ENCODE assay signal across 14 cellular contexts in the genomic region with DNA sequence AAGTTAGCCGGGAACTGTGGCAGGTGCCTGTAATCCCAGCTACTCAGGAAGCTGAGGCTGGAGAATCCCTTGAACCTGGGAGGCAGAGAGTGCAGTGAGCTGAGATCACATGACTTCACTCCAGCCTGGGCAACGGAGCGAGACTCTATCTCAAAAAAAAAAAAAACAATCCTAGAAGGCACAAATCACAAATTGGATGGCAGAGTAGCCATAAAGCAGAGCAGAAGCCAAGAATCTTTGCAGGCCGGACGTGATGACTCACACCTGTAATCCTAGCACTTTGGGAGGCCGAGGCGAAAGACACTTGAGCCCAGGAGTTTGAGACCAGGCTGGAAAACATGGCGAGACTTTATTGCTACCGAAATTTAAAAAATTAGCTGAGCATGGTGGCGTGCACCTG. TPM values are rescaled to one million over a fixed set of nuclear protein-coding genes. Genes with fewer than 3 reads are reported as not detected.
DNase-seq lines count a peak whose midpoint lies in the region; ATAC-seq and TF ChIP-seq lines count a peak whose summit lies in the region.
"Had no signal": no experiment of that assay in that cellular context is flagged by ENCODE, and none has a peak within 500 bp of the region (broad histone marks: within the 10 kb centered on the region; RNA-seq: fewer than 3 reads in every experiment).

No MANE protein-coding gene starts in this region.

- peaks cover 42% of the 10 kb centered on the region for H3K27me3 ChIP-seq in MM.1S (replicated peaks; ENCODE audit: insufficient read depth, low read length)

- no peaks in the 10 kb centered on the region for H3K4me1 ChIP-seq in MM.1S (ENCODE audit: low read length)
- H3K4me1 ChIP-seq: gastroesophageal sphincter had no signal

- ATAC-seq in SK-N-SH treated with all-trans-retinoic acid at 6 μM for 48 hours (peak; percentile 89), HG03039 (IDR thresholded peaks at IDR 0.05; ENCODE audit: unreplicated experiment) (no peak), GM18909 (IDR thresholded peaks at IDR 0.05; ENCODE audit: poor library complexity, unreplicated experiment) (no peak)
- ATAC-seq in activated T-helper 17 cell treated with anti-CD3 and anti-CD28 coated beads, Interleukin-2, amount 50 U/mL, for 72 hours (replicated peaks): no peak
- ATAC-seq: gastroesophageal sphincter had no signal

- H3K36me3 ChIP-seq in MM.1S (replicated peaks; ENCODE audit: insufficient read depth, low read length): no peaks in the 10 kb centered on the region
- H3K36me3 ChIP-seq: gastroesophageal sphincter had no signal

- H3K4me1 Mint-ChIP-seq in activated T-helper 17 cell treated with anti-CD3 and anti-CD28 coated beads, Interleukin-2, amount 50 U/mL, for 72 hours: no peaks in the 10 kb centered on the region
- H3K4me1 Mint-ChIP-seq: activated B cell treated with CpG ODN at 0.5 μM for 24 hours had no signal

- no peak overlapping the region for H3K4me2 ChIP-seq in MM.1S (ENCODE audit: low read depth, low read length)

- H3K4me3 Mint-ChIP-seq in activated T-helper 17 cell treated with anti-CD3 and anti-CD28 coated beads, Interleukin-2, amount 50 U/mL, for 72 hours: no peak overlapping the region
- H3K4me3 Mint-ChIP-seq: activated B cell treated with CpG ODN at 0.5 μM for 24 hours had no signal

- H3K9me3 ChIP-seq in MM.1S (replicated peaks; ENCODE audit: insufficient read depth, low read length): no peaks in the 10 kb centered on the region
- H3K9me3 ChIP-seq: gastroesophageal sphincter had no signal

- H3K27ac ChIP-seq in MM.1S (ENCODE audit: low read length): no peak overlapping the region
- H3K27ac ChIP-seq: gastroesophageal sphincter had no signal

- H3K79me2 ChIP-seq in MM.1S (ENCODE audit: low read length): no peaks in the 10 kb centered on the region

- no peak overlapping the region for H2AFZ ChIP-seq in MM.1S (ENCODE audit: low read length)

- peaks cover 1% of the 10 kb centered on the region for H3K27me3 Mint-ChIP-seq in activated T-helper 17 cell treated with anti-CD3 and anti-CD28 coated beads, Interleukin-2, amount 50 U/mL, for 72 hours

- no peak overlapping the region for H3K9ac ChIP-seq in MM.1S (ENCODE audit: low read length)

- no peak overlapping the region for H3K4me3 ChIP-seq in fibroblast of pulmonary artery (replicated peaks; ENCODE audit: low read depth, low read length)
- no peak overlapping the region for H3K4me3 ChIP-seq in MM.1S (ENCODE audit: low read length)
- H3K4me3 ChIP-seq: gastroesophageal sphincter had no signal

- H3K36me3 Mint-ChIP-seq in activated T-helper 17 cell treated with anti-CD3 and anti-CD28 coated beads, Interleukin-2, amount 50 U/mL, for 72 hours (ENCODE audit: low read depth): no peaks in the 10 kb centered on the region

- no peaks in the 10 kb centered on the region for H3K9me3 Mint-ChIP-seq in activated T-helper 17 cell treated with anti-CD3 and anti-CD28 coated beads, Interleukin-2, amount 50 U/mL, for 72 hours
- H3K9me3 Mint-ChIP-seq: activated B cell treated with CpG ODN at 0.5 μM for 24 hours had no signal

- no peak for TF ChIP-seq CTCF in fibroblast of pulmonary artery (IDR thresholded peaks at IDR 0.05; ENCODE audit: low read length, missing control alignments)
- TF ChIP-seq CTCF in MM.1S (IDR thresholded peaks at IDR 0.05; ENCODE audit: low read length): no peak

- no peaks in the 10 kb centered on the region for H3F3A ChIP-seq in MM.1S (ENCODE audit: insufficient read depth, low read length)

- no peaks in the 10 kb centered on the region for H3K9me2 ChIP-seq in MM.1S (replicated peaks; ENCODE audit: insufficient read depth, low read length)

- no peaks in the 10 kb centered on the region for H4K20me1 ChIP-seq in MM.1S (ENCODE audit: insufficient read depth, low read length)

- no peak overlapping the region for H3K27ac Mint-ChIP-seq in activated T-helper 17 cell treated with anti-CD3 and anti-CD28 coated beads, Interleukin-2, amount 50 U/mL, for 72 hours
- H3K27ac Mint-ChIP-seq: activated B cell treated with CpG ODN at 0.5 μM for 24 hours, progenitor cell of endocrine pancreas had no signal

- DNase-seq in AG20443 (ENCODE audit: low spot score) (peak; percentile 32), HS-27A (ENCODE audit: low read depth) (peak; percentile 70), fibroblast of pulmonary artery (ENCODE audit: low read depth) (peak; percentile 44), MM.1S (no peak)
- DNase-seq: activated B cell treated with CpG ODN at 0.5 μM for 24 hours, islet precursor cell, NCI-H1105 treated with DMSO at 0.1 percent for 48 hours, NCI-H748 treated with DMSO at 0.1 percent for 48 hours had no signal

TF ChIP-seq in SK-N-SH treated with all-trans-retinoic acid at 6 μM for 48 hours, 23 proteins besides CTCF, POLR2A, EP300 and RAD21:
- TF ChIP-seq CSDC2 (CRISPR knock-in tag; IDR thresholded peaks at IDR 0.05) (no peak), TSHZ2 (CRISPR knock-in tag; IDR thresholded peaks at IDR 0.05) (no peak), ESRRG (CRISPR knock-in tag; IDR thresholded peaks at IDR 0.05) (no peak), OSR1 (CRISPR knock-in tag; IDR thresholded peaks at IDR 0.05) (no peak), POU6F1 (CRISPR knock-in tag; IDR thresholded peaks at IDR 0.05; ENCODE audit: borderline replicate concordance, low read depth) (no peak), ZC3H10 (CRISPR knock-in tag; IDR thresholded peaks at IDR 0.05) (no peak), ZFP3 (CRISPR knock-in tag; IDR thresholded peaks at IDR 0.05) (no peak), ISL1 (CRISPR knock-in tag; IDR thresholded peaks at IDR 0.05) (no peak), ZFP30 (CRISPR knock-in tag; IDR thresholded peaks at IDR 0.05) (no peak), GLIS3 (CRISPR knock-in tag; IDR thresholded peaks at IDR 0.05) (no peak), TOX (CRISPR knock-in tag; IDR thresholded peaks at IDR 0.05; ENCODE audit: borderline replicate concordance) (no peak)
- TF ChIP-seq, protein P1, sequence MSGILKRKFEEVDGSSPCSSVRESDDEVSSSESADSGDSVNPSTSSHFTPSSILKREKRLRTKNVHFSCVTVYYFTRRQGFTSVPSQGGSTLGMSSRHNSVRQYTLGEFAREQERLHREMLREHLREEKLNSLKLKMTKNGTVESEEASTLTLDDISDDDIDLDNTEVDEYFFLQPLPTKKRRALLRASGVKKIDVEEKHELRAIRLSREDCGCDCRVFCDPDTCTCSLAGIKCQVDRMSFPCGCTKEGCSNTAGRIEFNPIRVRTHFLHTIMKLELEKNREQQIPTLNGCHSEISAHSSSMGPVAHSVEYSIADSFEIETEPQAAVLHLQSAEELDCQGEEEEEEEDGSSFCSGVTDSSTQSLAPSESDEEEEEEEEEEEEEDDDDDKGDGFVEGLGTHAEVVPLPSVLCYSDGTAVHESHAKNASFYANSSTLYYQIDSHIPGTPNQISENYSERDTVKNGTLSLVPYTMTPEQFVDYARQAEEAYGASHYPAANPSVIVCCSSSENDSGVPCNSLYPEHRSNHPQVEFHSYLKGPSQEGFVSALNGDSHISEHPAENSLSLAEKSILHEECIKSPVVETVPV (CRISPR knock-in tag; IDR thresholded peaks at IDR 0.05): no peak
TF ChIP-seq in SK-N-SH treated with all-trans-retinoic acid at 6 μM for 48 hours: peak in this region for 0.

RNA-seq across cellular contexts. Expression of gene FUBP3, which starts 9.2 kb away (rescaled TPM):
- total RNA-seq in activated T-helper 17 cell treated with anti-CD3 and anti-CD28 coated beads, Interleukin-2, amount 50 U/mL, for 72 hours: 10 to 100 TPM; 25.4 to 47.6 TPM
